In genomic region chr6:162582381-162582780, GRCh38 we compare ENCODE assay signal across 24 cellular contexts.
"Had no signal": no experiment of that assay in that cellular context is flagged by ENCODE, and none has a peak within 500 bp of the region (broad histone marks: within the 10 kb centered on the region; RNA-seq: fewer than 3 reads in every experiment).

No MANE protein-coding gene starts in this region.

- DNase-seq: stimulated activated CD4-positive, alpha-beta T cell treated with anti-CD3 and anti-CD28 coated beads, Interleukin-2, amount 100 ng/mL, for 48 hours; stimulated activated CD4-positive, alpha-beta T cell treated with anti-CD3 and anti-CD28 coated beads, Interleukin-4, amount 100 ng/mL, for 1 hour; stimulated activated CD4-positive, alpha-beta T cell treated with anti-CD3 and anti-CD28 coated beads, Interleukin-4, amount 100 ng/mL, for 24 hours; stimulated activated CD4-positive, alpha-beta T cell treated with anti-CD3 and anti-CD28 coated beads, Interleukin-4, amount 100 ng/mL, for 4 hours; stimulated activated CD8-positive, alpha-beta memory T cell treated with anti-CD3 and anti-CD28 coated beads, Interleukin-4, amount 100 ng/mL, for 48 hours; stimulated activated naive B cell treated with anti-CD40 and anti-IgM and Interleukin-4, amounts not matched to agents 10 μg/mL and 1 μg/mL and 100 μg/mL, for 72 hours; stimulated activated naive CD4-positive, alpha-beta T cell; stimulated activated naive CD4-positive, alpha-beta T cell treated with Interleukin-2 at 50 U/mL for 16 hours; stimulated activated naive CD8-positive, alpha-beta T cell treated with anti-CD3 and anti-CD28 coated beads, Interleukin-15, amount 100 ng/mL, for 72 hours; stimulated activated naive CD8-positive, alpha-beta T cell treated with anti-CD3 and anti-CD28 coated beads, Interleukin-15, Interleukin-2, amounts not matched to agents 100 U/mL and 50 U/mL, for 24 hours; stomach; substantia nigra; testis; thyroid gland; tibial artery; transverse colon; trophoblast cell; upper lobe of left lung; upper lobe of right lung; uterus had no signal

- H3K36me3 ChIP-seq: stomach, suprapubic skin, thoracic aorta, thyroid gland, tibial artery, tibial nerve, transverse colon, upper lobe of left lung, upper lobe of right lung, uterus, vagina had no signal

- H3K4me3 ChIP-seq: stomach, suprapubic skin, testis, thoracic aorta, thyroid gland, tibial artery, tibial nerve, transverse colon, upper lobe of left lung, upper lobe of right lung, uterus, vagina had no signal

- H3K9me3 ChIP-seq: stomach, suprapubic skin, testis, thoracic aorta, thyroid gland, tibial artery, tibial nerve, transverse colon, upper lobe of left lung, upper lobe of right lung, uterus, vagina had no signal

- H3K27ac ChIP-seq: stomach, suprapubic skin, testis, thoracic aorta, thyroid gland, tibial artery, tibial nerve, transverse colon, upper lobe of left lung, upper lobe of right lung, uterus, vagina had no signal
